In genomic region chr4:94546949-94547348, GRCh38 we compare ENCODE assay signal across 17 cellular contexts.
"Had no signal": no experiment of that assay in that cellular context is flagged by ENCODE, and none has a peak within 500 bp of the region (broad histone marks: within the 10 kb centered on the region; RNA-seq: fewer than 3 reads in every experiment).

No MANE protein-coding gene starts in this region.

- DNase-seq: activated CD4-positive, alpha-beta memory T cell treated with anti-CD3 and anti-CD28 coated beads for 36 hours; activated CD4-positive, alpha-beta T cell treated with anti-CD3 and anti-CD28 coated beads for 36 hours; activated effector memory CD4-positive, alpha-beta T cell treated with anti-CD3 and anti-CD28 coated beads, Interleukin-2, amount 50 U/mL, for 16 hours; activated T-cell treated with anti-CD3 and anti-CD28 coated beads, Interleukin-2, amount 50 U/mL, for 48 hours; body of pancreas; effector memory CD4-positive, alpha-beta T cell; islet precursor cell; nucleus accumbens; sigmoid colon; stimulated activated naive B cell treated with anti-CD40 and anti-IgM and Interleukin-4, amounts not matched to agents 10 μg/mL and 1 μg/mL and 100 μg/mL, for 72 hours; thyroid gland had no signal

- H3K27ac Mint-ChIP-seq: activated CD4-positive, alpha-beta memory T cell treated with anti-CD3 and anti-CD28 coated beads for 36 hours; activated CD4-positive, alpha-beta T cell treated with anti-CD3 and anti-CD28 coated beads for 36 hours; activated naive CD4-positive, alpha-beta T cell treated with anti-CD3 and anti-CD28 coated beads, Interleukin-2, amount 50 U/mL, for 72 hours; memory B cell; stimulated activated naive B cell treated with anti-CD40 and anti-IgM and Interleukin-4, amounts not matched to agents 10 μg/mL and 1 μg/mL and 100 μg/mL, for 72 hours; T-helper 1 cell treated with Interleukin-12 subunit alpha and Interleukin-12 subunit beta and Interleukin-4 antibody, amounts not matched to agents 30 μg/mL and 1 μg/mL, for 36 hours had no signal

- H3K27ac ChIP-seq: body of pancreas, prostate gland, sigmoid colon, thyroid gland, vagina had no signal

- H3K9me3 ChIP-seq: body of pancreas, prostate gland, sigmoid colon, thyroid gland, vagina had no signal

- H3K27me3 ChIP-seq: body of pancreas, sigmoid colon, thyroid gland, vagina had no signal

- H3K4me1 ChIP-seq: prostate gland, thyroid gland had no signal

- ATAC-seq: activated CD4-positive, alpha-beta T cell treated with anti-CD3 and anti-CD28 coated beads for 36 hours; activated naive CD4-positive, alpha-beta T cell treated with anti-CD3 and anti-CD28 coated beads, Interleukin-2, amount 50 U/mL, for 72 hours; body of pancreas; stimulated activated naive B cell treated with anti-CD40 and anti-IgM and Interleukin-4, amounts not matched to agents 10 μg/mL and 1 μg/mL and 100 μg/mL, for 72 hours had no signal

- H3K27me3 Mint-ChIP-seq: activated CD4-positive, alpha-beta memory T cell treated with anti-CD3 and anti-CD28 coated beads for 36 hours; activated CD4-positive, alpha-beta T cell treated with anti-CD3 and anti-CD28 coated beads for 36 hours; memory B cell; stimulated activated naive B cell treated with anti-CD40 and anti-IgM and Interleukin-4, amounts not matched to agents 10 μg/mL and 1 μg/mL and 100 μg/mL, for 72 hours had no signal

- H3K4me3 Mint-ChIP-seq: activated CD4-positive, alpha-beta memory T cell treated with anti-CD3 and anti-CD28 coated beads for 36 hours; activated CD4-positive, alpha-beta T cell treated with anti-CD3 and anti-CD28 coated beads for 36 hours; memory B cell; nephron; stimulated activated naive B cell treated with anti-CD40 and anti-IgM and Interleukin-4, amounts not matched to agents 10 μg/mL and 1 μg/mL and 100 μg/mL, for 72 hours; T-helper 1 cell treated with Interleukin-12 subunit alpha and Interleukin-12 subunit beta and Interleukin-4 antibody, amounts not matched to agents 30 μg/mL and 1 μg/mL, for 36 hours had no signal

- H3K4me3 ChIP-seq: body of pancreas, prostate gland, sigmoid colon, thyroid gland, vagina had no signal

- H3K36me3 ChIP-seq: prostate gland, sigmoid colon, thyroid gland, vagina had no signal

- H3K9me3 Mint-ChIP-seq: activated CD4-positive, alpha-beta memory T cell treated with anti-CD3 and anti-CD28 coated beads for 36 hours; T-helper 1 cell treated with Interleukin-12 subunit alpha and Interleukin-12 subunit beta and Interleukin-4 antibody, amounts not matched to agents 30 μg/mL and 1 μg/mL, for 36 hours had no signal
